Comparison of ENCODE assay signal across 8 cellular contexts in the genomic region with DNA sequence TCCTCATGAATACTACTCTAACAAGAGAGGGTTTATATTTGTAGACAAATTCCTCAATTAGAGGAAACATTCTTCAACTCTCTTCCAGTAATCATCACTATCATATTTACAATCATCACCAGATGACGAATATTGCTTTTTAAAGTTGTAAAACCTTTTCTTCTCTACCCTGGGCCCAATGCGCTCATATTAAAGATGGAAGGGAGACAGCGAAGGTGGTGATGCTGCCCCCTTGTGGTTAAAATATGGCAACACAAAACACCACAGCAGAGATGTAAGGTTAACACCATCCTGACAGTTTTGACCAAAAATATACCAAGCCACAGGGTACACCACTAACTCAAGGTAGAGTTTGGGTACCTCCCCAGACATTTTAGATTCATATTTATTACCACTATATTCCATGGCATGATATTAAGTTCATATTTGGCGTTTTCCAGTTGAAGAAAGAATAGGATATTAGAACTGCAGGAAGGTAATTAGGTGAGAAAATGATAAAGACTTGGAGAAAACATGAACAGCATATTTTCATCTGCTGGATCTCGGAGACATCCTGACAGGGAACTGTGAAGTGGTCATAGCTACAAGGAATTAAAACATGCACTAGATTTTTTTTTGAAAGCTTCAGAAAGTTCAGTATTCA.
A peak's percentile ranks its signal among the peaks of the same experiment; 100 is the strongest.
DNase-seq lines count a peak whose midpoint lies in the region; ATAC-seq and TF ChIP-seq lines count a peak whose summit lies in the region.

No MANE protein-coding gene starts in this region.

- H3K27ac ChIP-seq in dorsolateral prefrontal cortex: no peak overlapping the region

- TF ChIP-seq CTCF in dorsolateral prefrontal cortex (IDR thresholded peaks at IDR 0.05 in 54 of 56, conservative IDR thresholded peaks at IDR 0.05 in 2 of 56; ENCODE audit: low read depth in 1 of 56, partially characterized antibody in 56 of 56): peak; percentile 26 to 80 (median 66)
- TF ChIP-seq CTCF in mucosa of descending colon (IDR thresholded peaks at IDR 0.05): peak; percentile 11

- H3K4me1 Mint-ChIP-seq in activated naive CD8-positive, alpha-beta T cell treated with anti-CD3 and anti-CD28 coated beads, Interleukin-2, amount 10 ng/mL, durations not matched to agents 7 days and 5 days: no peaks in the 10 kb centered on the region
- H3K4me1 Mint-ChIP-seq in activated naive CD8-positive, alpha-beta T cell treated with anti-CD3 and anti-CD28 coated beads for 36 hours: peaks cover 15% of the 10 kb centered on the region
- H3K4me1 Mint-ChIP-seq in T-helper 2 cell treated with Interferon-gamma antibody and Interleukin-4, amounts not matched to agents 5 μg/mL and 100 μg/mL, for 36 hours (ENCODE audit: low read depth): peaks cover 14% of the 10 kb centered on the region

- H3K27me3 ChIP-seq in dorsolateral prefrontal cortex: peaks cover 0 to 54% (median 12%) of the 10 kb centered on the region in 45 donors

- no peak overlapping the region for H3K4me3 Mint-ChIP-seq in activated naive CD8-positive, alpha-beta T cell treated with anti-CD3 and anti-CD28 coated beads, Interleukin-2, amount 10 ng/mL, durations not matched to agents 7 days and 5 days
- H3K4me3 Mint-ChIP-seq in activated naive CD8-positive, alpha-beta T cell treated with anti-CD3 and anti-CD28 coated beads for 36 hours: no peak overlapping the region
- no peak overlapping the region for H3K4me3 Mint-ChIP-seq in T-helper 2 cell treated with Interferon-gamma antibody and Interleukin-4, amounts not matched to agents 5 μg/mL and 100 μg/mL, for 36 hours

- DNase-seq in activated naive CD8-positive, alpha-beta T cell treated with anti-CD3 and anti-CD28 coated beads, Interleukin-2, amount 10 ng/mL, durations not matched to agents 7 days and 5 days: no peak
- DNase-seq in activated naive CD8-positive, alpha-beta T cell treated with anti-CD3 and anti-CD28 coated beads for 36 hours: no peak
- DNase-seq in HT1080 (ENCODE audit: low read depth): peak; percentile 7
- peak; percentile 9 for DNase-seq in T-helper 2 cell treated with Interferon-gamma antibody and Interleukin-4, amounts not matched to agents 5 μg/mL and 100 μg/mL, for 36 hours (ENCODE audit: low spot score)
- peak in 2 of 10 donors; percentile 17 to 28 for DNase-seq in dorsolateral prefrontal cortex
- peak in 1 of 3 donors; percentile 26 for DNase-seq in mucosa of descending colon

- POLR2A ChIA-PET in activated naive CD8-positive, alpha-beta T cell treated with anti-CD3 and anti-CD28 coated beads, Interleukin-2, amount 10 ng/mL, durations not matched to agents 7 days and 5 days (lab: Charles Lee): no interaction called here

- intact Hi-C loops in dorsolateral prefrontal cortex (cut with DNase I) (no loop called here), mucosa of descending colon (cut with DNase I, micrococcal nuclease) (no loop called here)

- H3K36me3 Mint-ChIP-seq in activated naive CD8-positive, alpha-beta T cell treated with anti-CD3 and anti-CD28 coated beads, Interleukin-2, amount 10 ng/mL, durations not matched to agents 7 days and 5 days: no peaks in the 10 kb centered on the region
- no peaks in the 10 kb centered on the region for H3K36me3 Mint-ChIP-seq in activated naive CD8-positive, alpha-beta T cell treated with anti-CD3 and anti-CD28 coated beads for 36 hours
- H3K36me3 Mint-ChIP-seq in T-helper 2 cell treated with Interferon-gamma antibody and Interleukin-4, amounts not matched to agents 5 μg/mL and 100 μg/mL, for 36 hours (ENCODE audit: low read depth): peaks cover 7% of the 10 kb centered on the region

- no peaks in the 10 kb centered on the region for H3K4me1 ChIP-seq in mucosa of descending colon (ENCODE audit: low read depth)

- no peaks in the 10 kb centered on the region for H3K9me3 ChIP-seq in mucosa of descending colon

- H3K27ac Mint-ChIP-seq in activated naive CD8-positive, alpha-beta T cell treated with anti-CD3 and anti-CD28 coated beads, Interleukin-2, amount 10 ng/mL, durations not matched to agents 7 days and 5 days: no peak overlapping the region
- H3K27ac Mint-ChIP-seq in activated naive CD8-positive, alpha-beta T cell treated with anti-CD3 and anti-CD28 coated beads for 36 hours: no peak overlapping the region
- H3K27ac Mint-ChIP-seq in T-helper 2 cell treated with Interferon-gamma antibody and Interleukin-4, amounts not matched to agents 5 μg/mL and 100 μg/mL, for 36 hours: no peak overlapping the region

- no peaks in the 10 kb centered on the region for H3K9me3 Mint-ChIP-seq in activated naive CD8-positive, alpha-beta T cell treated with anti-CD3 and anti-CD28 coated beads, Interleukin-2, amount 10 ng/mL, durations not matched to agents 7 days and 5 days
- H3K9me3 Mint-ChIP-seq in activated naive CD8-positive, alpha-beta T cell treated with anti-CD3 and anti-CD28 coated beads for 36 hours: no peaks in the 10 kb centered on the region
- H3K9me3 Mint-ChIP-seq in T-helper 2 cell treated with Interferon-gamma antibody and Interleukin-4, amounts not matched to agents 5 μg/mL and 100 μg/mL, for 36 hours: no peaks in the 10 kb centered on the region

- peak; percentile 36 for ATAC-seq in activated naive CD8-positive, alpha-beta T cell treated with anti-CD3 and anti-CD28 coated beads, Interleukin-2, amount 10 ng/mL, durations not matched to agents 7 days and 5 days (ENCODE audit: low read depth)
- ATAC-seq in mucosa of descending colon: peak; percentile 76
- ATAC-seq in HG02938 (IDR thresholded peaks at IDR 0.05; ENCODE audit: unreplicated experiment): no peak
- no peak for ATAC-seq in HG03521 (IDR thresholded peaks at IDR 0.05; ENCODE audit: unreplicated experiment)

- H3K27me3 Mint-ChIP-seq in activated naive CD8-positive, alpha-beta T cell treated with anti-CD3 and anti-CD28 coated beads, Interleukin-2, amount 10 ng/mL, durations not matched to agents 7 days and 5 days: no peaks in the 10 kb centered on the region
- H3K27me3 Mint-ChIP-seq in activated naive CD8-positive, alpha-beta T cell treated with anti-CD3 and anti-CD28 coated beads for 36 hours: no peaks in the 10 kb centered on the region
- H3K27me3 Mint-ChIP-seq in T-helper 2 cell treated with Interferon-gamma antibody and Interleukin-4, amounts not matched to agents 5 μg/mL and 100 μg/mL, for 36 hours (ENCODE audit: low read depth): no peaks in the 10 kb centered on the region

- H3K4me3 ChIP-seq in dorsolateral prefrontal cortex (no peak overlapping the region), mucosa of descending colon (no peak overlapping the region)

- H3K36me3 ChIP-seq in mucosa of descending colon (ENCODE audit: low read depth): no peaks in the 10 kb centered on the region

Comparison
In these comparisons a context has a peak if more than half of its experiments do, and no peak if none do; other contexts are left out.
1. ATAC-seq: peak in activated naive CD8-positive, alpha-beta T cell treated with anti-CD3 and anti-CD28 coated beads, Interleukin-2, amount 10 ng/mL, durations not matched to agents 7 days and 5 days (single experiment) and mucosa of descending colon (single experiment); none in HG02938 (single experiment) and HG03521 (single experiment).
2. DNase-seq: peak in HT1080 (single experiment) and T-helper 2 cell treated with Interferon-gamma antibody and Interleukin-4, amounts not matched to agents 5 μg/mL and 100 μg/mL, for 36 hours (single experiment); none in activated naive CD8-positive, alpha-beta T cell treated with anti-CD3 and anti-CD28 coated beads, Interleukin-2, amount 10 ng/mL, durations not matched to agents 7 days and 5 days (single experiment) and activated naive CD8-positive, alpha-beta T cell treated with anti-CD3 and anti-CD28 coated beads for 36 hours (single experiment).